ENCODE assay signal across 8 cellular contexts in genomic region chr3:172751188-172751571, GRCh38. TPM values are rescaled to one million over a fixed set of nuclear protein-coding genes. Genes with fewer than 3 reads are reported as not detected.
DNase-seq lines count a peak whose midpoint lies in the region; ATAC-seq, FAIRE-seq and TF ChIP-seq lines count a peak whose summit lies in the region.

No MANE protein-coding gene starts in this region.

- peak overlapping the region; percentile 78 for H3K4me3 ChIP-seq in CD8-positive, alpha-beta memory T cell (ENCODE audit: low read length)
- peak overlapping the region; percentile 89 for H3K4me3 ChIP-seq in Jurkat, Clone E6-1 (ENCODE audit: low read length)
- peak overlapping the region; percentile 74 to 78 (median 75) for H3K4me3 ChIP-seq in pancreas

- CTCF ChIA-PET in CD8-positive, alpha-beta memory T cell (lab: Charles Lee), result interaction anchor here (0.8 to 1.6 kb wide), 6 partner anchors 9 to 82 kb away, joined by 3 to 6 read pairs (median 4); no protein-coding TSS in a partner anchor

- H3K4me1 ChIP-seq in CD8-positive, alpha-beta memory T cell (ENCODE audit: insufficient read depth, low read length), result peaks cover 11% of the 10 kb centered on the region
- H3K4me1 ChIP-seq in pancreas, result peaks cover 0 to 16% (median 9%) of the 10 kb centered on the region in 3 donors

- H3K9me3 ChIP-seq in CD8-positive, alpha-beta memory T cell (ENCODE audit: low read length), result no peaks in the 10 kb centered on the region
- H3K9me3 ChIP-seq in pancreas, result no peaks in the 10 kb centered on the region

- H3K4me3 Mint-ChIP-seq in CD8-positive, alpha-beta memory T cell, result peak overlapping the region; percentile 91 to 97 (median 96)

- POLR2A ChIA-PET in CD8-positive, alpha-beta memory T cell (lab: Charles Lee), result no interaction called here

- peak in 1 of 5 donors; percentile 3 for DNase-seq in CD8-positive, alpha-beta memory T cell
- DNase-seq in Jurkat, Clone E6-1 (ENCODE audit: low read depth, low spot score), result peak; percentile 14
- DNase-seq in foreskin melanocyte (peak; percentile 36), pancreas (no peak), GOT3 (lab: John Stamatoyannopoulos, UW) (no peak), T-helper 9 cell (no peak)

- peaks cover 27 to 51% (median 32%) of the 10 kb centered on the region in 3 donors for H3K4me1 Mint-ChIP-seq in CD8-positive, alpha-beta memory T cell

- no peaks in the 10 kb centered on the region for H3K27me3 ChIP-seq in CD8-positive, alpha-beta memory T cell (ENCODE audit: insufficient read depth, low read length, poor library complexity, severe bottlenecking)
- no peaks in the 10 kb centered on the region for H3K27me3 ChIP-seq in pancreas

- peaks cover 0 to 6% (median 0%) of the 10 kb centered on the region in 3 donors for H3K36me3 Mint-ChIP-seq in CD8-positive, alpha-beta memory T cell

- no peak for TF ChIP-seq CTCF in VCaP (conservative IDR thresholded peaks at IDR 0.05)
- TF ChIP-seq CTCF in pancreas (IDR thresholded peaks at IDR 0.05), result no peak

- ATAC-seq in GM19023 (IDR thresholded peaks at IDR 0.05; ENCODE audit: unreplicated experiment) (peak; percentile 9), pancreas (peak in 3 of 4 donors; percentile 4 to 36 (median 21))

- H3K27ac Mint-ChIP-seq in CD8-positive, alpha-beta memory T cell, result peak overlapping the region; percentile 10 to 94 (median 52)

- H3K9me3 Mint-ChIP-seq in CD8-positive, alpha-beta memory T cell, result no peaks in the 10 kb centered on the region

- intact Hi-C loops in pancreas (cut with DNase I), result no loop called here

- no peak for FAIRE-seq in pancreas (lab: Jason Lieb, UNC)

- no peaks in the 10 kb centered on the region for H3K36me3 ChIP-seq in CD8-positive, alpha-beta memory T cell (ENCODE audit: insufficient read depth, low read length)
- no peaks in the 10 kb centered on the region for H3K36me3 ChIP-seq in pancreas

- H3K27ac ChIP-seq in CD8-positive, alpha-beta memory T cell (ENCODE audit: low read depth, low read length), result peak overlapping the region; percentile 83
- peak overlapping the region; percentile 94 for H3K27ac ChIP-seq in VCaP
- peak overlapping the region in 2 of 4 donors; percentile 54 to 81 for H3K27ac ChIP-seq in pancreas

- WGBS in pancreas, 2 donors, result 1% methylated on average over 13 of the region's 13 CpGs

- peaks cover 0 to 2% of the 10 kb centered on the region in 2 donors for H3K27me3 Mint-ChIP-seq in CD8-positive, alpha-beta memory T cell

RNA-seq across cellular contexts. Expression of gene ECT2, which starts 0.7 kb away (rescaled TPM):
- 10 to 100 TPM; 31.9 to 32.9 TPM for total RNA-seq in CD8-positive, alpha-beta memory T cell
- polyA plus RNA-seq in CD8-positive, alpha-beta memory T cell, result 2.4 TPM
- 96.7 TPM for polyA plus RNA-seq in Jurkat, Clone E6-1 (2012; ENCODE audit: insufficient read depth, insufficient read length)
- 1 to 10 TPM in 4 of 6 donors, under 1 TPM in 2; 0.74 to 7.0 (median 2.7) TPM for total RNA-seq in pancreas
- 1 to 10 TPM; 1.3 to 2.0 TPM for polyA plus RNA-seq in pancreas

RNA-seq across cellular contexts. Expression of gene NCEH1, which starts 40.3 kb away (rescaled TPM):
- total RNA-seq in CD8-positive, alpha-beta memory T cell, result 10 to 100 TPM in 1 of 2 experiments, 1 to 10 TPM in 1; 9.1 to 12.9 TPM
- polyA plus RNA-seq in CD8-positive, alpha-beta memory T cell, result 3.5 TPM
- polyA plus RNA-seq in Jurkat, Clone E6-1 (2012; ENCODE audit: insufficient read depth, insufficient read length), result 3.1 TPM
- total RNA-seq in pancreas, result 10 to 100 TPM in 2 of 6 donors, 1 to 10 TPM in 4; 4.7 to 26.0 (median 7.3) TPM
- polyA plus RNA-seq in pancreas, result 1 to 10 TPM; 2.6 to 3.9 TPM

Comparison
In these comparisons a context has a peak if more than half of its experiments do, and no peak if none do; other contexts are left out.
1. DNase-seq: peak in Jurkat, Clone E6-1 (single experiment) and foreskin melanocyte (single experiment); none in pancreas (0 of 6), GOT3 (single experiment) and T-helper 9 cell (single experiment).
2. RNA of gene ECT2, which starts 0.7 kb away (total RNA-seq): 31.9 to 32.9 TPM in CD8-positive, alpha-beta memory T cell; 0.74 to 7.0 TPM in pancreas; every median in the first group is over 4 times any median in the second.
3. Peak in every context shown above with its lines, with median percentiles within 50 percentile points of each other: H3K4me3 ChIP-seq.